19 cellular contexts compared by ENCODE assay signal in genomic region chr4:114320126-114320525, GRCh38.
A peak's percentile ranks its signal among the peaks of the same experiment; 100 is the strongest.
DNase-seq lines count a peak whose midpoint lies in the region; ATAC-seq, FAIRE-seq and TF ChIP-seq lines count a peak whose summit lies in the region.
"Had no signal": no experiment of that assay in that cellular context is flagged by ENCODE, and none has a peak within 500 bp of the region (broad histone marks: within the 10 kb centered on the region; RNA-seq: fewer than 3 reads in every experiment).

No MANE protein-coding gene starts in this region.

- H3K9me3 ChIP-seq in right atrium auricular region = no peaks in the 10 kb centered on the region
- H3K9me3 ChIP-seq: A549, BLaER1 had no signal

- H3K4me3 ChIP-seq in right atrium auricular region = no peak overlapping the region
- H3K4me3 ChIP-seq: A549, BLaER1 had no signal

- no peaks in the 10 kb centered on the region for H3K27me3 ChIP-seq in right atrium auricular region
- H3K27me3 ChIP-seq: BLaER1 had no signal

- no peak for ATAC-seq in HG02642 (IDR thresholded peaks at IDR 0.05; ENCODE audit: poor library complexity, unreplicated experiment)
- ATAC-seq: A549; CD8-positive, alpha-beta T cell; HepG2 had no signal

- TF ChIP-seq CTCF in VCaP (conservative IDR thresholded peaks at IDR 0.05) (no peak), right atrium auricular region (IDR thresholded peaks at IDR 0.05) (no peak)

- no peaks in the 10 kb centered on the region for H3K36me3 ChIP-seq in right atrium auricular region
- H3K36me3 ChIP-seq: BLaER1 had no signal

- peak; percentile 14 for FAIRE-seq in GM12892 (lab: Jason Lieb, UNC)
- FAIRE-seq: A549, GM19239, H1, HepG2 had no signal

- H3K4me1 ChIP-seq in right atrium auricular region = no peaks in the 10 kb centered on the region
- H3K4me1 ChIP-seq: A549, BLaER1 had no signal

- TF ChIP-seq POLR2A in GM12892 (IDR thresholded peaks at IDR 0.05; ENCODE audit: low read depth, low read length) = no peak

- DNase-seq in GM12892 (ENCODE audit: insufficient read length) (no peak), foreskin melanocyte (peak; percentile 17), NCI-H1930 (lab: John Stamatoyannopoulos, UW) (no peak), right atrium auricular region (ENCODE audit: low spot score) (no peak)
- no peak for DNase-seq in activated CD4-positive, alpha-beta T cell treated with anti-CD3 and anti-CD28 coated beads, Interleukin-2, amount 50 U/mL, for 4 hours
- DNase-seq: Calu3; CD8-positive, alpha-beta T cell; DND-41; GDM1; H9; Kasumi-1; KG1 had no signal

- H3K27ac ChIP-seq in VCaP (peak overlapping the region; percentile 92), right atrium auricular region (no peak overlapping the region)
- H3K27ac ChIP-seq: A549, BLaER1 had no signal
